Comparison of ENCODE assay signal across 7 cellular contexts in the genomic region with DNA sequence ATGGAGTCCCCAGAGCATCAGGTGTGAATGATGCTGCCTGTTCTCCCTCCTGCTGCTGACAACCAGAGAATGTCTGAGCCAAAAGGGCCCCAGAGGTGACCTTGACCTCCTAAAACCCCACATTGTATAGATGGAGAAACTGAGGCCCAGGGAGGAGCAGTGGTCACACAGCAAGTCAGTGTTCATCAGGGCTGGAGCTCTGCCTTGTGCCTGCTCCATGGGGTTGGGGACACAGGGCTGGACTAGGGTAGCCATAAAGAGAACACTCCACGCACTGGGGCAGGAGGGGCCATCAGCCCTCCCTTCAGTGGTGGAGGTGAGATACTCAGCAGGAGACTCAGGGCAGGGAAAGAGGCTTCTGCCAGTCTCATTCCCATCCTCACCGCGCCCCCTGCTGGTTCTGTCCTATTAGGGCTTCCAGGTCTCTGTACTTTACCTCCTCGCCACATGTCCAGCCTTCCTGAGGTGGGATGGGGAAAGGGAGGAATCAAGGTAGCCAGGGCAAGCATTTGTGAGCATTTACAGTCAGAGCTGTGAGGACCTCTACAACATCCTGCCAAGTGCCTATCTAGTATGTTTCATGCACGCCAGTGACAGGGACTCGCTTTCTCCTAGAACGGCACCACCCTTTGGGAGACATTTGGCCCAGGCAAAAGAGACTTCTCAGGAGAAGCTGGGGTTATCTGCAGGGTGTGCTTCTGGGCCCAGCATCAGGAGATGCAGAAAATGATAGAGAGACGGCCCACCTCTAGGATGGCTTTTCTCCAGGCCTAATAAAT. TPM values are rescaled to one million over a fixed set of nuclear protein-coding genes. Genes with fewer than 3 reads are reported as not detected.
DNase-seq lines count a peak whose midpoint lies in the region; ATAC-seq, FAIRE-seq and TF ChIP-seq lines count a peak whose summit lies in the region.

No MANE protein-coding gene starts in this region.

- no peaks in the 10 kb centered on the region for H3K36me3 ChIP-seq in bronchial epithelial cell (ENCODE audit: control insufficient read depth, insufficient read depth, low read length)
- H3K36me3 ChIP-seq in kidney epithelial cell (ENCODE audit: control insufficient read depth, insufficient read depth, low read length), result no peaks in the 10 kb centered on the region

- FAIRE-seq in bronchial epithelial cell (lab: Jason Lieb, UNC), result no peak

- H3K27me3 ChIP-seq in bronchial epithelial cell (ENCODE audit: control insufficient read depth, insufficient read depth, low read length) (no peaks in the 10 kb centered on the region), kidney epithelial cell (ENCODE audit: control insufficient read depth, insufficient read depth, low read length) (no peaks in the 10 kb centered on the region)

- TF ChIP-seq CTCF in GM12875 (IDR thresholded peaks at IDR 0.05; ENCODE audit: borderline replicate concordance, insufficient read depth, low read depth, low read length) (peak; percentile 86), bronchial epithelial cell (IDR thresholded peaks at IDR 0.05; ENCODE audit: insufficient read depth, low read length, severe bottlenecking) (peak; percentile 89), kidney epithelial cell (IDR thresholded peaks at IDR 0.05; ENCODE audit: insufficient read depth, low read length, poor library complexity, severe bottlenecking) (peak; percentile 87)

- DNase-seq in NCI-H1092 treated with DMSO at 0.1 percent for 48 hours (lab: John Stamatoyannopoulos, UW) (peak; percentile 47), bronchial epithelial cell (ENCODE audit: low read depth) (peak; percentile 51), kidney epithelial cell (ENCODE audit: low read depth) (no peak)
- peak; percentile 16 to 53 (median 34) for DNase-seq in activated CD4-positive, CD25-positive, alpha-beta regulatory T cell (lab: John Stamatoyannopoulos, UW)
- peak; percentile 68 for DNase-seq in stimulated activated CD4-positive, alpha-beta T cell treated with anti-CD3 and anti-CD28 coated beads, Interleukin-4, amount 100 ng/mL, for 1 hour

- H3K4me3 ChIP-seq in GM12875 (ENCODE audit: low read depth, low read length), result no peak overlapping the region
- no peak overlapping the region for H3K4me3 ChIP-seq in bronchial epithelial cell (ENCODE audit: low read depth, low read length)
- no peak overlapping the region for H3K4me3 ChIP-seq in kidney epithelial cell (ENCODE audit: low read depth, low read length)

- no peak for ATAC-seq in HG03175 (IDR thresholded peaks at IDR 0.05; ENCODE audit: unreplicated experiment)

RNA-seq across cellular contexts. Expression of gene NEU3, which starts 43.2 kb away (rescaled TPM):
- total RNA-seq in bronchial epithelial cell, result 5.6 and 8.7 TPM in 2 replicates
- 7.9 and 8.4 TPM in 2 replicates for total RNA-seq in kidney epithelial cell
